12 cellular contexts compared by ENCODE assay signal in genomic region chr7:158657189-158657746, GRCh38. TPM values are rescaled to one million over a fixed set of nuclear protein-coding genes. Genes with fewer than 3 reads are reported as not detected.
DNase-seq lines count a peak whose midpoint lies in the region; ATAC-seq and TF ChIP-seq lines count a peak whose summit lies in the region.
"Had no signal": no experiment of that assay in that cellular context is flagged by ENCODE, and none has a peak within 500 bp of the region (broad histone marks: within the 10 kb centered on the region; RNA-seq: fewer than 3 reads in every experiment).

No MANE protein-coding gene starts in this region.

- peaks cover 25% of the 10 kb centered on the region for H3K4me1 Mint-ChIP-seq in activated T-helper 2 cell treated with anti-CD3 and anti-CD28 coated beads, Interferon-gamma antibody, Interleukin-2, Interleukin-4, amounts not matched to agents 10 μg/mL and 5 μg/mL and 100 μg/mL, durations not matched to agents 14 hours and 24 hours and 36 hours (ENCODE audit: low read depth)

- no peaks in the 10 kb centered on the region for H3K27me3 Mint-ChIP-seq in activated T-helper 2 cell treated with anti-CD3 and anti-CD28 coated beads, Interferon-gamma antibody, Interleukin-2, Interleukin-4, amounts not matched to agents 10 μg/mL and 5 μg/mL and 100 μg/mL, durations not matched to agents 14 hours and 24 hours and 36 hours (ENCODE audit: low read depth)

- H3K4me2 ChIP-seq in hepatocyte: no peak overlapping the region

- TF ChIP-seq CTCF in hepatocyte (IDR thresholded peaks at IDR 0.05; ENCODE audit: poor library complexity) (no peak), psoas muscle (IDR thresholded peaks at IDR 0.05) (no peak)

- ATAC-seq in GM19463 (IDR thresholded peaks at IDR 0.05; ENCODE audit: unreplicated experiment): peak; percentile 23
- ATAC-seq in HG03039 (IDR thresholded peaks at IDR 0.05; ENCODE audit: unreplicated experiment): peak; percentile 32
- no peak for ATAC-seq in psoas muscle
- ATAC-seq: activated CD4-positive, CD25-positive, alpha-beta regulatory T cell treated with anti-CD3 and anti-CD28 coated beads, Interleukin-2, amount 50 U/mL, for 24 hours had no signal

- peak overlapping the region; percentile 83 for H3K27ac Mint-ChIP-seq in activated T-helper 2 cell treated with anti-CD3 and anti-CD28 coated beads, Interferon-gamma antibody, Interleukin-2, Interleukin-4, amounts not matched to agents 10 μg/mL and 5 μg/mL and 100 μg/mL, durations not matched to agents 14 hours and 24 hours and 36 hours

- 96% methylated on average over 10 of the region's 10 CpGs for WGBS in hepatocyte (ENCODE audit: low lambda C conversion rate, missing lambda C conversion rate)
- WGBS in psoas muscle, 3 donors: 92 to 95% (median 92%) methylated on average over 9 to 10 of the region's 10 CpGs

- H2AFZ ChIP-seq in hepatocyte: no peak overlapping the region

- H3K36me3 ChIP-seq in hepatocyte (replicated peaks; ENCODE audit: insufficient read depth, low read depth) (no peaks in the 10 kb centered on the region), psoas muscle (ENCODE audit: insufficient read depth in 1 of 2, low read depth in 1 of 2) (peaks cover 0 to 38% of the 10 kb centered on the region in 2 donors)

- H3K36me3 Mint-ChIP-seq in activated T-helper 2 cell treated with anti-CD3 and anti-CD28 coated beads, Interferon-gamma antibody, Interleukin-2, Interleukin-4, amounts not matched to agents 10 μg/mL and 5 μg/mL and 100 μg/mL, durations not matched to agents 14 hours and 24 hours and 36 hours (ENCODE audit: low read depth): peaks cover 69% of the 10 kb centered on the region

- DNase-seq in NCI-H1417 (lab: John Stamatoyannopoulos, UW) (peak in 2 of 3 experiments; percentile 15 to 29), NCI-H1417 treated with DMSO at 0.1 percent for 48 hours (lab: John Stamatoyannopoulos, UW) (no peak), hepatocyte (ENCODE audit: low spot score) (no peak), psoas muscle (no peak), Ammon's horn (ENCODE audit: low spot score) (no peak)
- DNase-seq in activated T-helper 2 cell treated with anti-CD3 and anti-CD28 coated beads, Interferon-gamma antibody, Interleukin-2, Interleukin-4, amounts not matched to agents 10 μg/mL and 5 μg/mL and 100 μg/mL, durations not matched to agents 14 hours and 24 hours and 36 hours (ENCODE audit: low spot score): no peak
- DNase-seq: anterior cingulate cortex, midbrain, NCI-H2171 treated with DMSO at 0.1 percent for 48 hours had no signal

- no peak overlapping the region for H3K4me3 ChIP-seq in hepatocyte
- no peak overlapping the region for H3K4me3 ChIP-seq in psoas muscle

- H3K27ac ChIP-seq in hepatocyte: no peak overlapping the region
- H3K27ac ChIP-seq in psoas muscle: no peak overlapping the region

- no peaks in the 10 kb centered on the region for H3K79me2 ChIP-seq in hepatocyte

- no peaks in the 10 kb centered on the region for H4K20me1 ChIP-seq in hepatocyte (ENCODE audit: insufficient read depth, poor library complexity, severe bottlenecking)

- H3K9me3 ChIP-seq in hepatocyte (ENCODE audit: low read depth): no peaks in the 10 kb centered on the region
- no peaks in the 10 kb centered on the region for H3K9me3 ChIP-seq in psoas muscle

- H3K4me1 ChIP-seq in hepatocyte (ENCODE audit: insufficient read depth) (no peaks in the 10 kb centered on the region), psoas muscle (no peaks in the 10 kb centered on the region)

- no peak overlapping the region for H3K4me3 Mint-ChIP-seq in activated T-helper 2 cell treated with anti-CD3 and anti-CD28 coated beads, Interferon-gamma antibody, Interleukin-2, Interleukin-4, amounts not matched to agents 10 μg/mL and 5 μg/mL and 100 μg/mL, durations not matched to agents 14 hours and 24 hours and 36 hours (ENCODE audit: low read depth)

- intact Hi-C loops in activated T-helper 2 cell treated with anti-CD3 and anti-CD28 coated beads, Interferon-gamma antibody, Interleukin-2, Interleukin-4, amounts not matched to agents 10 μg/mL and 5 μg/mL and 100 μg/mL, durations not matched to agents 14 hours and 24 hours and 36 hours (cut with micrococcal nuclease): loop anchor here (2.0 to 10.0 kb wide), 4 partner anchors 48 to 396 kb away; partner anchors contain the start of gene NCAPG2
- intact Hi-C loops in psoas muscle (cut with DNase I): no loop called here

- H3K27me3 ChIP-seq in hepatocyte (no peaks in the 10 kb centered on the region), psoas muscle (ENCODE audit: insufficient read depth in 3 of 3, low read length in 2 of 3) (no peaks in the 10 kb centered on the region)

- no peaks in the 10 kb centered on the region for H3K9me2 ChIP-seq in hepatocyte (replicated peaks; ENCODE audit: insufficient read depth)

- H3K9me3 Mint-ChIP-seq in activated T-helper 2 cell treated with anti-CD3 and anti-CD28 coated beads, Interferon-gamma antibody, Interleukin-2, Interleukin-4, amounts not matched to agents 10 μg/mL and 5 μg/mL and 100 μg/mL, durations not matched to agents 14 hours and 24 hours and 36 hours: no peaks in the 10 kb centered on the region

RNA-seq across cellular contexts. Expression of gene NCAPG2, which starts 47.3 kb away (rescaled TPM):
- total RNA-seq in activated T-helper 2 cell treated with anti-CD3 and anti-CD28 coated beads, Interferon-gamma antibody, Interleukin-2, Interleukin-4, amounts not matched to agents 10 μg/mL and 5 μg/mL and 100 μg/mL, durations not matched to agents 14 hours and 24 hours and 36 hours: 94.7 and 101 TPM in 2 replicates
- 7.1 and 9.5 TPM in 2 replicates for total RNA-seq in hepatocyte
- polyA plus RNA-seq in hepatocyte: 6.2 and 7.0 TPM in 2 replicates
- total RNA-seq in psoas muscle: 1 to 10 TPM; 2.2 to 3.8 (median 3.2) TPM
- polyA plus RNA-seq in psoas muscle: 1 to 10 TPM; 1.9 to 3.3 (median 1.9) TPM

Comparison
In these comparisons a context has a peak if more than half of its experiments do, and no peak if none do; other contexts are left out.
1. DNase-seq: peak in NCI-H1417 (2 of 3); none in NCI-H1417 treated with DMSO at 0.1 percent for 48 hours (single experiment), activated T-helper 2 cell treated with anti-CD3 and anti-CD28 coated beads, Interferon-gamma antibody, Interleukin-2, Interleukin-4, amounts not matched to agents 10 μg/mL and 5 μg/mL and 100 μg/mL, durations not matched to agents 14 hours and 24 hours and 36 hours (single experiment), hepatocyte (single experiment), psoas muscle (0 of 2) and Ammon's horn (single experiment).
2. ATAC-seq: peak in GM19463 (single experiment) and HG03039 (single experiment); none in psoas muscle (0 of 4).